Comparison of ENCODE assay signal across 9 cellular contexts in the genomic region with DNA sequence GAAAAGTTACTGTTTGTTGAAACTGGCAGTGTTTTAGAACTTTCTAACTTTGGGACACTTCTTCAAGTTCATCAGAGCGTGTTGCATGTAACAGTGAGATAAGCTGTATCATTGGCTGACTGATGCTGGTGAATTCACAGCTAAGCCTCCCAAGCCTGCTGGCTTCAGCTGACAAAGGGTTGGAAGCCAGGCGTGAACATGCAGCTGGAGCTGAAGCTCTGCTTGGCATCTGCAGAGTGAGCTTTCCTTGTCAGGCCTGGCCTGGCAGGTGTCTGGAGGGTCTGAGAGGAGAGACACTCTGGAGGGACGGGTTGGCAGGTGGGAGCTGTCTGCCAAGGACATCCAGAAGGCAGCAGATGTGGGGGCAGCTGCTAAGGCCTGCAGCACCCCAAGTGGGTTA. TPM values are rescaled to one million over a fixed set of nuclear protein-coding genes. Genes with fewer than 3 reads are reported as not detected.
DNase-seq lines count a peak whose midpoint lies in the region; ATAC-seq and TF ChIP-seq lines count a peak whose summit lies in the region.
"Had no signal": no experiment of that assay in that cellular context is flagged by ENCODE, and none has a peak within 500 bp of the region (broad histone marks: within the 10 kb centered on the region; RNA-seq: fewer than 3 reads in every experiment).

No MANE protein-coding gene starts in this region.

- no peak for ATAC-seq in HG02759 (IDR thresholded peaks at IDR 0.05; ENCODE audit: unreplicated experiment)

- H3K36me3 ChIP-seq in effector memory CD4-positive, alpha-beta T cell (ENCODE audit: control insufficient read depth, insufficient read depth, low read length), result peaks cover 3% of the 10 kb centered on the region

- H3K27ac ChIP-seq in effector memory CD4-positive, alpha-beta T cell (ENCODE audit: insufficient read depth, low read length, poor library complexity, severe bottlenecking), result peak overlapping the region; percentile 81
- H3K27ac ChIP-seq: 22Rv1 had no signal

- peaks cover 6% of the 10 kb centered on the region for H3K27me3 Mint-ChIP-seq in progenitor cell of endocrine pancreas

- DNase-seq in DMS53 (lab: John Stamatoyannopoulos, UW) (peak; percentile 82), DMS53 treated with DMSO at 0.1 percent for 48 hours (lab: John Stamatoyannopoulos, UW; ENCODE audit: unreplicated experiment) (no peak), NCI-H69 (lab: John Stamatoyannopoulos, UW) (peak; percentile 67), progenitor cell of endocrine pancreas (ENCODE audit: low spot score, unreplicated experiment) (no peak), kidney tubule cell (ENCODE audit: low spot score) (no peak)
- DNase-seq in effector memory CD4-positive, alpha-beta T cell, result no peak
- DNase-seq in activated CD4-positive, CD25-positive, alpha-beta regulatory T cell (lab: John Stamatoyannopoulos, UW), result no peak

- peaks cover 11% of the 10 kb centered on the region for H3K4me1 Mint-ChIP-seq in progenitor cell of endocrine pancreas (ENCODE audit: low read depth)

- peak overlapping the region; percentile 31 for H3K4me3 Mint-ChIP-seq in progenitor cell of endocrine pancreas (ENCODE audit: low read depth)

- H3K27me3 ChIP-seq in effector memory CD4-positive, alpha-beta T cell (replicated peaks; ENCODE audit: control insufficient read depth, insufficient read depth, low read length, poor library complexity, severe bottlenecking), result no peaks in the 10 kb centered on the region

- peaks cover 53% of the 10 kb centered on the region for H3K4me1 ChIP-seq in effector memory CD4-positive, alpha-beta T cell (ENCODE audit: control insufficient read depth, insufficient read depth, low read length, poor library complexity, severe bottlenecking)

- no peaks in the 10 kb centered on the region for H3K9me3 ChIP-seq in effector memory CD4-positive, alpha-beta T cell (ENCODE audit: control insufficient read depth, low read length)

- H3K4me3 ChIP-seq in effector memory CD4-positive, alpha-beta T cell (ENCODE audit: insufficient read depth, low read depth, low read length, poor library complexity, severe bottlenecking), result peak overlapping the region; percentile 52

- no peaks in the 10 kb centered on the region for H3K9me3 Mint-ChIP-seq in progenitor cell of endocrine pancreas (ENCODE audit: low read depth)

- no peak for TF ChIP-seq CTCF in progenitor cell of endocrine pancreas (IDR thresholded peaks at IDR 0.05; ENCODE audit: unreplicated experiment)

- H3K36me3 Mint-ChIP-seq in progenitor cell of endocrine pancreas (ENCODE audit: insufficient read depth), result no peaks in the 10 kb centered on the region

- peak overlapping the region; percentile 59 for H3K27ac Mint-ChIP-seq in progenitor cell of endocrine pancreas

RNA-seq across cellular contexts. Expression of gene AMPD3, which starts 1.5 kb away (rescaled TPM):
- 12.9 TPM in 2 replicates for total RNA-seq in progenitor cell of endocrine pancreas

Comparison
In these comparisons a context has a peak if more than half of its experiments do, and no peak if none do; other contexts are left out.
1. DNase-seq: peak in DMS53 (single experiment) and NCI-H69 (single experiment); none in DMS53 treated with DMSO at 0.1 percent for 48 hours (single experiment), effector memory CD4-positive, alpha-beta T cell (0 of 3), progenitor cell of endocrine pancreas (single experiment), activated CD4-positive, CD25-positive, alpha-beta regulatory T cell (0 of 4) and kidney tubule cell (single experiment).